ENCODE assay signal across 11 cellular contexts in the genomic region with DNA sequence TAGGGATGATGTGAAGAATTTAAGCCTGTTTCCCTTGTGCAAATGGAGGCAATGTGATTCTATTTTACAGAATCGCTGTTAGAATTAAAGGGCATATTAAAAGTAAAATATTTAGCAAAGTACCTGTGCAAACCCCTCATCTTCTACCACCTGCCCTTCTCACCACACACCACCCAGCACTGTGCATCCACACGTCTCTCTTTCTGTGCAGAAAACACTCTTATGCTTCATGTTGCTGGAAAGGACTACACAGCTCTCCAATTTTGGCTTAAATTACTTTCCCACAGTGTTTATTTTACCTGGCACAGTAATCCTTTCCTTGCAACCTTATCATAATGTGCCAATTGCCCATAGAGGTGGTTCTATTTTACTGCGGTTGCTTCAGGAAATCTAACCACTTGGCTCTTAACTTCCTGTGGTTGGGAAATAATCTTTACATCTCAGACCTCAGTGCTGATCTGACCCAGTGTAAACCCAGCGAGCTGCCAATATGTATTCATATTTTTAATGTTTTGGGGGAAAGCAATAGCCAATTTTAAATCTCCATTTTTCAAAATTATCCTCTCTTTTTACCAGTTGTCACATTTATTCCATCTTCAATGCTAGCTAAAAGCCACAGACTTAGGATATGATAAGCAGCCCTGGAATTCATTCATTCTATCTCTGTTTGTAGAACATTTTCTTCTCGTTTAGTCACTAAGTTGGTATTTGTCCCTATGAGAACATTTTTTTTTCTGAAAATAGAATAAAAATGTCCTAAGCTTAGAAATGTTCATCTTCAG.
DNase-seq lines count a peak whose midpoint lies in the region; ATAC-seq and TF ChIP-seq lines count a peak whose summit lies in the region.
"Had no signal": no experiment of that assay in that cellular context is flagged by ENCODE, and none has a peak within 500 bp of the region (broad histone marks: within the 10 kb centered on the region; RNA-seq: fewer than 3 reads in every experiment).

No MANE protein-coding gene starts in this region.

- H3K4me3 ChIP-seq in RWPE2 (ENCODE audit: severe bottlenecking) = no peak overlapping the region

- no peaks in the 10 kb centered on the region for H3K9me3 Mint-ChIP-seq in activated CD8-positive, alpha-beta memory T cell treated with anti-CD3 and anti-CD28 coated beads, Interleukin-2, amount 10 ng/mL, durations not matched to agents 7 days and 5 days (ENCODE audit: low read depth)

- no peak overlapping the region for H3K4me3 Mint-ChIP-seq in activated CD8-positive, alpha-beta memory T cell treated with anti-CD3 and anti-CD28 coated beads, Interleukin-2, amount 10 ng/mL, durations not matched to agents 7 days and 5 days

- H3K27ac ChIP-seq in RWPE2 (ENCODE audit: poor library complexity, severe bottlenecking) (peak overlapping the region; percentile 99), epithelial cell of prostate (peak overlapping the region; percentile 92)

- H3K27me3 ChIP-seq in RWPE2 (ENCODE audit: insufficient read depth, poor library complexity, severe bottlenecking) = no peaks in the 10 kb centered on the region

- CTCF ChIA-PET in activated CD8-positive, alpha-beta memory T cell treated with anti-CD3 and anti-CD28 coated beads, Interleukin-2, amount 10 ng/mL, durations not matched to agents 7 days and 5 days (lab: Charles Lee) = interaction anchor here (1.1 kb wide), 1 partner anchor 51 kb away, joined by 3 read pairs; no protein-coding TSS in a partner anchor

- TF ChIP-seq CTCF in RWPE2 (IDR thresholded peaks at IDR 0.05; ENCODE audit: poor library complexity, severe bottlenecking) = no peak

- H3K36me3 ChIP-seq in RWPE2 (ENCODE audit: low read depth) = no peaks in the 10 kb centered on the region

- peaks cover 39% of the 10 kb centered on the region for H3K4me1 ChIP-seq in RWPE2 (ENCODE audit: insufficient read depth, poor library complexity, severe bottlenecking)

- peaks cover 2% of the 10 kb centered on the region for H3K36me3 Mint-ChIP-seq in activated CD8-positive, alpha-beta memory T cell treated with anti-CD3 and anti-CD28 coated beads, Interleukin-2, amount 10 ng/mL, durations not matched to agents 7 days and 5 days
- H3K36me3 Mint-ChIP-seq: CD14-positive monocyte had no signal

- H3K9me3 ChIP-seq in RWPE2 (ENCODE audit: severe bottlenecking) = no peaks in the 10 kb centered on the region

- ATAC-seq in activated CD8-positive, alpha-beta memory T cell treated with anti-CD3 and anti-CD28 coated beads, Interleukin-2, amount 10 ng/mL, durations not matched to agents 7 days and 5 days = peak; percentile 73
- ATAC-seq in RWPE2 (ENCODE audit: low read depth) = peak; percentile 85
- ATAC-seq in stimulated activated naive CD8-positive, alpha-beta T cell treated with anti-CD3 and anti-CD28 coated beads, Interleukin-15, Interleukin-2, amounts not matched to agents 100 U/mL and 50 U/mL, for 24 hours = peak; percentile 64
- ATAC-seq in HG03175 (IDR thresholded peaks at IDR 0.05; ENCODE audit: unreplicated experiment) = no peak

- peak; percentile 45 for DNase-seq in activated CD8-positive, alpha-beta memory T cell treated with anti-CD3 and anti-CD28 coated beads, Interleukin-2, amount 10 ng/mL, durations not matched to agents 7 days and 5 days
- DNase-seq in activated CD8-positive, alpha-beta memory T cell treated with anti-CD3 and anti-CD28 coated beads for 24 hours = no peak
- DNase-seq in RWPE2 (ENCODE audit: low spot score) (no peak), epithelial cell of prostate (ENCODE audit: low read depth, low spot score) (no peak), hypothalamus (lab: John Stamatoyannopoulos, UW) (no peak)
- DNase-seq in stimulated activated naive CD8-positive, alpha-beta T cell treated with anti-CD3 and anti-CD28 coated beads, Interleukin-15, Interleukin-2, amounts not matched to agents 100 U/mL and 50 U/mL, for 24 hours = no peak
- DNase-seq in effector CD8-positive, alpha-beta T cell (lab: John Stamatoyannopoulos, UW) = no peak
- DNase-seq: activated CD4-positive, alpha-beta T cell treated with anti-CD3 and anti-CD28 coated beads, Interleukin-2, amount 50 U/mL, for 48 hours; NCI-H748 treated with DMSO at 0.1 percent for 48 hours had no signal

- H3K27ac Mint-ChIP-seq in activated CD8-positive, alpha-beta memory T cell treated with anti-CD3 and anti-CD28 coated beads, Interleukin-2, amount 10 ng/mL, durations not matched to agents 7 days and 5 days = peak overlapping the region; percentile 57

- H3K27me3 Mint-ChIP-seq in activated CD8-positive, alpha-beta memory T cell treated with anti-CD3 and anti-CD28 coated beads, Interleukin-2, amount 10 ng/mL, durations not matched to agents 7 days and 5 days = peaks cover 13% of the 10 kb centered on the region

- H3K4me1 Mint-ChIP-seq in activated CD8-positive, alpha-beta memory T cell treated with anti-CD3 and anti-CD28 coated beads, Interleukin-2, amount 10 ng/mL, durations not matched to agents 7 days and 5 days = peaks cover 41% of the 10 kb centered on the region
